32 cellular contexts compared by ENCODE assay signal in genomic region chrX:69185886-69186285, GRCh38.
"Had no signal": no experiment of that assay in that cellular context is flagged by ENCODE, and none has a peak within 500 bp of the region (broad histone marks: within the 10 kb centered on the region; RNA-seq: fewer than 3 reads in every experiment).

No MANE protein-coding gene starts in this region.

- H3K27ac Mint-ChIP-seq: naive thymus-derived CD8-positive, alpha-beta T cell; natural killer cell treated with Interleukin-12 subunit alpha and Interleukin-12 subunit beta and Interleukin-15 and Interleukin-18, amount 100 ng/mL, for 72 hours; nephron progenitor cell; progenitor cell of endocrine pancreas; stimulated activated memory B cell treated with anti-CD40 and anti-IgM and Interleukin-4, amounts not matched to agents 10 μg/mL and 1 μg/mL and 100 μg/mL, for 72 hours; stimulated activated naive CD8-positive, alpha-beta T cell treated with anti-CD3 and anti-CD28 coated beads, Interleukin-15, amount 100 ng/mL, for 72 hours had no signal

- H3K9me3 ChIP-seq: neutrophil, ovary, psoas muscle, right lobe of liver, spleen, suprapubic skin, testis, tibial artery, transverse colon, upper lobe of left lung, vagina had no signal

- H3K4me1 ChIP-seq: parathyroid adenoma, psoas muscle, right lobe of liver, spleen, suprapubic skin, tibial artery, transverse colon, upper lobe of left lung, vagina had no signal

- DNase-seq: naive thymus-derived CD8-positive, alpha-beta T cell; nephron progenitor cell; nucleus accumbens; ovary; posterior cingulate gyrus; psoas muscle; right cardiac atrium; right lobe of liver; spleen; stimulated activated CD4-positive, alpha-beta T cell treated with anti-CD3 and anti-CD28 coated beads, Interleukin-12 subunit alpha, Interleukin-12 subunit beta, amount 100 ng/mL, for 4 hours; stimulated activated CD4-positive, alpha-beta T cell treated with anti-CD3 and anti-CD28 coated beads, Interleukin-1b, Interleukin-23, amount 100 ng/mL, for 48 hours; stimulated activated CD4-positive, alpha-beta T cell treated with anti-CD3 and anti-CD28 coated beads, Interleukin-4, amount 100 ng/mL, for 1 hour; stimulated activated CD4-positive, alpha-beta T cell treated with anti-CD3 and anti-CD28 coated beads, Interleukin-4, amount 100 ng/mL, for 4 hours; stimulated activated CD8-positive, alpha-beta memory T cell treated with anti-CD3 and anti-CD28 coated beads, Interleukin-4, amount 100 ng/mL, for 48 hours; stimulated activated naive CD4-positive, alpha-beta T cell; stimulated activated naive CD8-positive, alpha-beta T cell treated with anti-CD3 and anti-CD28 coated beads, Interleukin-15, amount 100 ng/mL, for 72 hours; stimulated activated naive CD8-positive, alpha-beta T cell treated with anti-CD3 and anti-CD28 coated beads, Interleukin-15, Interleukin-2, amounts not matched to agents 100 U/mL and 50 U/mL, for 24 hours; substantia nigra; testis; tibial artery; transverse colon; upper lobe of left lung had no signal

- H3K36me3 Mint-ChIP-seq: naive thymus-derived CD8-positive, alpha-beta T cell; natural killer cell treated with Interleukin-12 subunit alpha and Interleukin-12 subunit beta and Interleukin-15 and Interleukin-18, amount 100 ng/mL, for 72 hours; stimulated activated memory B cell treated with anti-CD40 and anti-IgM and Interleukin-4, amounts not matched to agents 10 μg/mL and 1 μg/mL and 100 μg/mL, for 72 hours had no signal

- H2AFZ ChIP-seq: parathyroid adenoma had no signal

- H3K4me1 Mint-ChIP-seq: stimulated activated memory B cell treated with anti-CD40 and anti-IgM and Interleukin-4, amounts not matched to agents 10 μg/mL and 1 μg/mL and 100 μg/mL, for 72 hours; stimulated activated naive CD8-positive, alpha-beta T cell treated with anti-CD3 and anti-CD28 coated beads, Interleukin-15, amount 100 ng/mL, for 72 hours had no signal

- H3K4me2 ChIP-seq: smooth muscle cell had no signal

- H3K9me3 Mint-ChIP-seq: naive thymus-derived CD8-positive, alpha-beta T cell; natural killer cell treated with Interleukin-12 subunit alpha and Interleukin-12 subunit beta and Interleukin-15 and Interleukin-18, amount 100 ng/mL, for 72 hours; stimulated activated memory B cell treated with anti-CD40 and anti-IgM and Interleukin-4, amounts not matched to agents 10 μg/mL and 1 μg/mL and 100 μg/mL, for 72 hours; stimulated activated naive CD8-positive, alpha-beta T cell treated with anti-CD3 and anti-CD28 coated beads, Interleukin-15, amount 100 ng/mL, for 72 hours had no signal

- ATAC-seq: naive thymus-derived CD8-positive, alpha-beta T cell; natural killer cell treated with Interleukin-12 subunit alpha and Interleukin-12 subunit beta and Interleukin-15 and Interleukin-18, amount 100 ng/mL, for 72 hours; psoas muscle; right cardiac atrium; stimulated activated memory B cell treated with anti-CD40 and anti-IgM and Interleukin-4, amounts not matched to agents 10 μg/mL and 1 μg/mL and 100 μg/mL, for 72 hours; stimulated activated naive CD8-positive, alpha-beta T cell treated with anti-CD3 and anti-CD28 coated beads, Interleukin-15, amount 100 ng/mL, for 72 hours; stimulated activated naive CD8-positive, alpha-beta T cell treated with anti-CD3 and anti-CD28 coated beads, Interleukin-15, Interleukin-2, amounts not matched to agents 100 U/mL and 50 U/mL, for 24 hours had no signal

- H3K4me3 ChIP-seq: ovary, psoas muscle, right lobe of liver, skin epidermis, smooth muscle cell, spleen, suprapubic skin, testis, tibial artery, transverse colon, upper lobe of left lung, vagina had no signal

- H3K4me3 Mint-ChIP-seq: naive thymus-derived CD8-positive, alpha-beta T cell; natural killer cell treated with Interleukin-12 subunit alpha and Interleukin-12 subunit beta and Interleukin-15 and Interleukin-18, amount 100 ng/mL, for 72 hours; nephron progenitor cell; neural crest cell; stimulated activated memory B cell treated with anti-CD40 and anti-IgM and Interleukin-4, amounts not matched to agents 10 μg/mL and 1 μg/mL and 100 μg/mL, for 72 hours; stimulated activated naive CD8-positive, alpha-beta T cell treated with anti-CD3 and anti-CD28 coated beads, Interleukin-15, amount 100 ng/mL, for 72 hours had no signal

- H3K36me3 ChIP-seq: neutrophil, ovary, right lobe of liver, spleen, suprapubic skin, tibial artery, transverse colon, upper lobe of left lung, vagina had no signal

- H3K27me3 ChIP-seq: neutrophil, ovary, right lobe of liver, suprapubic skin, testis, tibial artery, transverse colon, upper lobe of left lung, vagina had no signal

- H3K79me2 ChIP-seq: parathyroid adenoma had no signal

- H3K27ac ChIP-seq: neutrophil, ovary, parathyroid adenoma, psoas muscle, right lobe of liver, skin epidermis, spleen, suprapubic skin, testis, tibial artery, transverse colon, upper lobe of left lung, vagina had no signal

- H3K9ac ChIP-seq: parathyroid adenoma had no signal
